Comparison of ENCODE assay signal across 27 cellular contexts in the genomic region with DNA sequence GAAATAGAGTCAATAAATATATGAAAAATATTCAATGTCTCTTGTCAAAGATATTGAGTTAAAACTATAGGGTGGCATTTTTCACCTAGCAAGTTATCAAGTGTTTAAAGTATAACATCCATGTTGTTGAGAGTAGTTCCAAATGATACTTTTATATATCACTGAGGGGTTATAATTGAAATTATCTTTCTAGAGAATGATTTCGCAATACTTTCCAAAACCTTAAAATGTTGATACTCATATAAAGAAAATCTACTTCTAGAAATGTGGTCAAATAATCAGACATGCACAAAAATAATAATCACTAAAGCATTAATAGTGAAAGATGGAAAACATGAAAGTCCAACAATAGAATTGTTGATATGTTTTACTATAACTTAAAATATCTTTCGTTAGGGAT.
"Had no signal": no experiment of that assay in that cellular context is flagged by ENCODE, and none has a peak within 500 bp of the region (broad histone marks: within the 10 kb centered on the region; RNA-seq: fewer than 3 reads in every experiment).

No MANE protein-coding gene starts in this region.

- ATAC-seq: effector memory CD8-positive, alpha-beta T cell; esophagus mucosa; gastrocnemius medialis; heart right ventricle; left cardiac atrium; left lung; left ventricle myocardium superior; lower lobe of right lung; mucosa of descending colon had no signal

- H3K27me3 Mint-ChIP-seq: dendritic cell treated with granulocyte-macrophage colony-stimulating factor and Interleukin-4, amounts not matched to agents 40 ng/mL and 50 ng/mL, for 4 days; effector memory CD8-positive, alpha-beta T cell; naive B cell had no signal

- H3K4me3 Mint-ChIP-seq: dendritic cell treated with granulocyte-macrophage colony-stimulating factor and Interleukin-4, amounts not matched to agents 40 ng/mL and 50 ng/mL, for 4 days; effector memory CD8-positive, alpha-beta T cell; endodermal cell; mesothelial cell of epicardium had no signal

- H3K27ac Mint-ChIP-seq: dendritic cell treated with granulocyte-macrophage colony-stimulating factor and Interleukin-4, amounts not matched to agents 40 ng/mL and 50 ng/mL, for 4 days; endodermal cell; mesothelial cell of epicardium had no signal

- DNase-seq: effector CD8-positive, alpha-beta T cell; effector memory CD8-positive, alpha-beta T cell; endodermal cell; erythroblast; esophagus squamous epithelium; foreskin fibroblast; foreskin melanocyte; gastrocnemius medialis; glutamatergic neuron; head of caudate nucleus; heart right ventricle; hippocampal formation; left cardiac atrium; left lung; left ventricle myocardium superior; lower lobe of right lung; mesenchymal stem cell; mucosa of descending colon; naive B cell had no signal

- H3K4me1 ChIP-seq: esophagus squamous epithelium, gastrocnemius medialis, left lung, lower lobe of right lung had no signal

- H3K4me1 Mint-ChIP-seq: endodermal cell had no signal

- H3K27me3 ChIP-seq: esophagus squamous epithelium, gastrocnemius medialis, heart right ventricle, left lung had no signal

- H3K9me3 ChIP-seq: esophagus squamous epithelium, gastrocnemius medialis, heart right ventricle, left lung, lower lobe of right lung, mucosa of descending colon had no signal

- FAIRE-seq: endometrium, islet of Langerhans, keratinocyte had no signal

- H3K27ac ChIP-seq: coronary artery, epithelial cell of prostate, esophagus squamous epithelium, gastrocnemius medialis, heart right ventricle, left lung, lower lobe of right lung had no signal

- H3K36me3 ChIP-seq: esophagus squamous epithelium, gastrocnemius medialis, heart right ventricle, left lung, lower lobe of right lung had no signal

- H3K4me3 ChIP-seq: coronary artery, esophagus squamous epithelium, gastrocnemius medialis, heart right ventricle, left lung, lower lobe of right lung, mucosa of descending colon had no signal
